In genomic region chr16:26749072-26749471, GRCh38 we compare ENCODE assay signal across 26 cellular contexts.
"Had no signal": no experiment of that assay in that cellular context is flagged by ENCODE, and none has a peak within 500 bp of the region (broad histone marks: within the 10 kb centered on the region; RNA-seq: fewer than 3 reads in every experiment).

No MANE protein-coding gene starts in this region.

- H3K27me3 ChIP-seq: suprapubic skin, testis, thyroid gland, tibial artery, tibial nerve, transverse colon, upper lobe of left lung, upper lobe of right lung, uterus, vagina had no signal

- H3K36me3 ChIP-seq: stomach, suprapubic skin, thoracic aorta, thyroid gland, tibial artery, tibial nerve, transverse colon, upper lobe of left lung, upper lobe of right lung, uterus, vagina had no signal

- DNase-seq: stimulated activated CD4-positive, alpha-beta T cell treated with anti-CD3 and anti-CD28 coated beads, Interleukin-2, amount 100 ng/mL, for 48 hours; stimulated activated CD4-positive, alpha-beta T cell treated with anti-CD3 and anti-CD28 coated beads, Interleukin-4, amount 100 ng/mL, for 1 hour; stimulated activated CD4-positive, alpha-beta T cell treated with anti-CD3 and anti-CD28 coated beads, Interleukin-4, amount 100 ng/mL, for 24 hours; stimulated activated CD4-positive, alpha-beta T cell treated with anti-CD3 and anti-CD28 coated beads, Interleukin-4, amount 100 ng/mL, for 4 hours; stimulated activated CD8-positive, alpha-beta memory T cell treated with anti-CD3 and anti-CD28 coated beads, Interleukin-4, amount 100 ng/mL, for 48 hours; stimulated activated naive B cell treated with anti-CD40 and anti-IgM and Interleukin-4, amounts not matched to agents 10 μg/mL and 1 μg/mL and 100 μg/mL, for 72 hours; stimulated activated naive CD4-positive, alpha-beta T cell; stimulated activated naive CD4-positive, alpha-beta T cell treated with Interleukin-2 at 50 U/mL for 16 hours; stimulated activated naive CD8-positive, alpha-beta T cell treated with anti-CD3 and anti-CD28 coated beads, Interleukin-15, amount 100 ng/mL, for 72 hours; stimulated activated naive CD8-positive, alpha-beta T cell treated with anti-CD3 and anti-CD28 coated beads, Interleukin-15, Interleukin-2, amounts not matched to agents 100 U/mL and 50 U/mL, for 24 hours; stomach; substantia nigra; testis; thyroid gland; tibial artery; transverse colon; trophoblast cell; upper lobe of left lung; upper lobe of right lung; uterus had no signal

- ATAC-seq: stimulated activated effector memory CD8-positive, alpha-beta T cell treated with anti-CD3 and anti-CD28 coated beads, Interleukin-12 subunit alpha, Interleukin-12 subunit beta, amount 100 ng/mL, for 72 hours; stimulated activated memory B cell treated with anti-CD40 and anti-IgM and Interleukin-4, amounts not matched to agents 10 μg/mL and 1 μg/mL and 100 μg/mL, for 72 hours; stimulated activated naive B cell treated with anti-CD40 and anti-IgM and Interleukin-4, amounts not matched to agents 10 μg/mL and 1 μg/mL and 100 μg/mL, for 72 hours; stimulated activated naive CD8-positive, alpha-beta T cell treated with anti-CD3 and anti-CD28 coated beads, Interleukin-15, amount 100 ng/mL, for 72 hours; stimulated activated naive CD8-positive, alpha-beta T cell treated with anti-CD3 and anti-CD28 coated beads, Interleukin-15, Interleukin-2, amounts not matched to agents 100 U/mL and 50 U/mL, for 24 hours; upper lobe of right lung had no signal

- H3K27ac ChIP-seq: stomach, suprapubic skin, testis, thoracic aorta, thyroid gland, tibial artery, tibial nerve, transverse colon, upper lobe of left lung, upper lobe of right lung, uterus, vagina had no signal

- H3K4me1 ChIP-seq: stomach, suprapubic skin, testis, thyroid gland, tibial artery, tibial nerve, transverse colon, upper lobe of left lung, upper lobe of right lung, uterus, vagina had no signal

- H3K4me3 ChIP-seq: stomach, suprapubic skin, testis, thoracic aorta, thyroid gland, tibial artery, tibial nerve, transverse colon, upper lobe of left lung, upper lobe of right lung, uterus, vagina had no signal

- H3K9me3 ChIP-seq: stomach, suprapubic skin, testis, thoracic aorta, thyroid gland, tibial artery, tibial nerve, transverse colon, upper lobe of left lung, upper lobe of right lung, uterus, vagina had no signal
